In the genomic region with DNA sequence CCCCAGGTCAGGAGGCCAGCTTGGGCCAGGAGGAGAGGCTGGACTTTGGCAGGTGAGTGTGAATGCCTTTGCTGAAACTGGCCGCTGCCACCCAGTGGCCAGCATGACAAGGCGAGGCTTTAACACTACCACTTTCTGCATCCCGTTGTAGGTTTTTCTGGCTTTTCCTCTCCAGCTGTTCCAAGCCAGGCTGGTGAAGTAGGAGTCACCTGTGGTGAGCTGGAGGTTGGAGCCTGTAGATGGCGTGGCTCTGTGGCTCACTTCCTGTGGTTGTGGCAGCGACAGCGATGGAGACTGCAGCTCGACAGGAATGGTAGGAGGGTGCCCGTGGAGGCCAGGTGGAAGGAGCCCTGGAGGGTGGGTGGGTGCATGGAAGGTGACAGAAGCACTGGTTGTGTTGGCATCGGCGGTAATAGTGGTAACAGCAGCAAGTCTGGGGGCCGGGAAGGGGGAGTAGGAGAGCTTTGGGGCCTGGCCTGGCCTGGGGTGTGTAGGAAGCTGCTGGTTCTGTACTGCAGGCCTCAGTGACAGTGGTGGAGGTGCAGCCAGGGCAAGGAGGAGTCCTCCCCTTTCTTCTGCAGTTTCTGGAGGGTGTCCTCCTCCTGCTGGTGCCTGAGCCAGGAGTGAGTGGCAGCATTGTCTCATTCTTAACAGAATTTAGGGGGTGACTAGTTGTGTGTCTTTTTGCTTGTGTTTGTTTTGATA, we compare ENCODE assay signal across 10 cellular contexts. TPM values are rescaled to one million over a fixed set of nuclear protein-coding genes. Genes with fewer than 3 reads are reported as not detected.
DNase-seq lines count a peak whose midpoint lies in the region; ATAC-seq and TF ChIP-seq lines count a peak whose summit lies in the region.
"Not testable (repeated sequence)": the region's sequence is repeated elsewhere in the genome, so short reads cannot be mapped to it uniquely, and the experiment has no call there.
"Had no signal": no experiment of that assay in that cellular context is flagged by ENCODE, and none has a peak within 500 bp of the region (broad histone marks: within the 10 kb centered on the region; RNA-seq: fewer than 3 reads in every experiment).

No MANE protein-coding gene starts in this region.

- not testable (repeated sequence) for H3K4me2 ChIP-seq in parathyroid adenoma (ENCODE audit: low read length)

- peak; percentile 69 for ATAC-seq in RWPE2 (ENCODE audit: low read depth)
- peak; percentile 72 to 85 for ATAC-seq in activated T-cell treated with anti-CD3 and anti-CD28 coated beads, Interleukin-2, amount 50 U/mL, for 4 hours
- peak; percentile 80 to 92 for ATAC-seq in activated naive CD4-positive, alpha-beta T cell treated with anti-CD3 and anti-CD28 coated beads, Interleukin-2, amount 50 U/mL, for 72 hours
- ATAC-seq in esophagus mucosa = peak; percentile 33
- ATAC-seq in stimulated activated naive CD8-positive, alpha-beta T cell treated with anti-CD3 and anti-CD28 coated beads, Interleukin-15, amount 100 ng/mL, for 72 hours = peak; percentile 85

- not testable (repeated sequence) for H3K9me3 Mint-ChIP-seq in CD4-positive, alpha-beta memory T cell; activated CD4-positive, alpha-beta T cell treated with anti-CD3 and anti-CD28 coated beads, Interleukin-2, amount 10 ng/mL, durations not matched to agents 7 days and 5 days; activated T-cell treated with anti-CD3 and anti-CD28 coated beads, Interleukin-2, amount 50 U/mL, for 4 hours; activated naive CD4-positive, alpha-beta T cell treated with anti-CD3 and anti-CD28 coated beads, Interleukin-2, amount 50 U/mL, for 72 hours; stimulated activated naive CD8-positive, alpha-beta T cell treated with anti-CD3 and anti-CD28 coated beads, Interleukin-15, amount 100 ng/mL, for 72 hours

- not testable (repeated sequence) for H3K27me3 ChIP-seq in CD4-positive, alpha-beta memory T cell (ENCODE audit: insufficient read depth, low read length); RWPE2 (ENCODE audit: insufficient read depth, poor library complexity, severe bottlenecking); parathyroid adenoma (ENCODE audit: control insufficient read depth, insufficient read depth, low read length)

- H3K4me1 ChIP-seq in CD4-positive, alpha-beta memory T cell (ENCODE audit: insufficient read depth, low read length); RWPE2 (ENCODE audit: insufficient read depth, poor library complexity, severe bottlenecking); parathyroid adenoma: not testable (repeated sequence)

- H3K79me2 ChIP-seq in parathyroid adenoma = not testable (repeated sequence)

- intact Hi-C loops in CD4-positive, alpha-beta memory T cell (cut with micrococcal nuclease) = not testable (repeated sequence)

- not testable (repeated sequence) for H3K27me3 Mint-ChIP-seq in CD4-positive, alpha-beta memory T cell; activated CD4-positive, alpha-beta T cell treated with anti-CD3 and anti-CD28 coated beads, Interleukin-2, amount 10 ng/mL, durations not matched to agents 7 days and 5 days; activated T-cell treated with anti-CD3 and anti-CD28 coated beads, Interleukin-2, amount 50 U/mL, for 4 hours (ENCODE audit: low read depth); stimulated activated naive CD8-positive, alpha-beta T cell treated with anti-CD3 and anti-CD28 coated beads, Interleukin-15, amount 100 ng/mL, for 72 hours

- DNase-seq in CD4-positive, alpha-beta memory T cell = peak; percentile 48 to 72 (median 53)
- not testable (repeated sequence) for DNase-seq in RWPE2 (ENCODE audit: low spot score)
- peak; percentile 50 for DNase-seq in activated CD4-positive, alpha-beta T cell treated with anti-CD3 and anti-CD28 coated beads, Interleukin-2, amount 10 ng/mL, durations not matched to agents 7 days and 5 days
- DNase-seq in activated T-cell treated with anti-CD3 and anti-CD28 coated beads, Interleukin-2, amount 50 U/mL, for 4 hours = peak; percentile 17
- peak in 1 of 2 donors; percentile 27 for DNase-seq in activated naive CD4-positive, alpha-beta T cell treated with anti-CD3 and anti-CD28 coated beads, Interleukin-2, amount 50 U/mL, for 72 hours (ENCODE audit: low spot score in 2 of 2)
- peak; percentile 30 to 44 for DNase-seq in stimulated activated naive CD8-positive, alpha-beta T cell treated with anti-CD3 and anti-CD28 coated beads, Interleukin-15, amount 100 ng/mL, for 72 hours

- TF ChIP-seq CTCF in RWPE2 (IDR thresholded peaks at IDR 0.05; ENCODE audit: poor library complexity, severe bottlenecking) = not testable (repeated sequence)
- TF ChIP-seq CTCF in parathyroid adenoma (IDR thresholded peaks at IDR 0.05) = peak; percentile 7

- not testable (repeated sequence) for H3K36me3 ChIP-seq in CD4-positive, alpha-beta memory T cell (ENCODE audit: insufficient read depth, low read length); RWPE2 (ENCODE audit: low read depth); parathyroid adenoma (ENCODE audit: control insufficient read depth, insufficient read depth, low read length)

- not testable (repeated sequence) for H3K4me3 ChIP-seq in CD4-positive, alpha-beta memory T cell (ENCODE audit: low read length in 2 of 2); RWPE2 (ENCODE audit: severe bottlenecking); parathyroid adenoma (ENCODE audit: low read depth, low read length)

- H2AFZ ChIP-seq in parathyroid adenoma = not testable (repeated sequence)

- H3K36me3 Mint-ChIP-seq in CD4-positive, alpha-beta memory T cell; activated CD4-positive, alpha-beta T cell treated with anti-CD3 and anti-CD28 coated beads, Interleukin-2, amount 10 ng/mL, durations not matched to agents 7 days and 5 days (ENCODE audit: low read depth); activated T-cell treated with anti-CD3 and anti-CD28 coated beads, Interleukin-2, amount 50 U/mL, for 4 hours (ENCODE audit: insufficient read depth); activated naive CD4-positive, alpha-beta T cell treated with anti-CD3 and anti-CD28 coated beads, Interleukin-2, amount 50 U/mL, for 72 hours: not testable (repeated sequence)

- H3K4me3 Mint-ChIP-seq in CD4-positive, alpha-beta memory T cell = peak overlapping the region; percentile 53 to 84 (median 74)
- peak overlapping the region; percentile 48 for H3K4me3 Mint-ChIP-seq in activated CD4-positive, alpha-beta T cell treated with anti-CD3 and anti-CD28 coated beads, Interleukin-2, amount 10 ng/mL, durations not matched to agents 7 days and 5 days
- not testable (repeated sequence) for H3K4me3 Mint-ChIP-seq in activated T-cell treated with anti-CD3 and anti-CD28 coated beads, Interleukin-2, amount 50 U/mL, for 4 hours
- peak overlapping the region; percentile 37 for H3K4me3 Mint-ChIP-seq in stimulated activated naive CD8-positive, alpha-beta T cell treated with anti-CD3 and anti-CD28 coated beads, Interleukin-15, amount 100 ng/mL, for 72 hours

- H3K27ac Mint-ChIP-seq in CD4-positive, alpha-beta memory T cell = peak overlapping the region in 4 of 7 donors; percentile 65 to 88 (median 76)
- peak overlapping the region; percentile 36 for H3K27ac Mint-ChIP-seq in activated CD4-positive, alpha-beta T cell treated with anti-CD3 and anti-CD28 coated beads, Interleukin-2, amount 10 ng/mL, durations not matched to agents 7 days and 5 days
- H3K27ac Mint-ChIP-seq in activated naive CD4-positive, alpha-beta T cell treated with anti-CD3 and anti-CD28 coated beads, Interleukin-2, amount 50 U/mL, for 72 hours = peak overlapping the region in 1 of 2 donors; percentile 74
- H3K27ac Mint-ChIP-seq in stimulated activated naive CD8-positive, alpha-beta T cell treated with anti-CD3 and anti-CD28 coated beads, Interleukin-15, amount 100 ng/mL, for 72 hours = not testable (repeated sequence)

- not testable (repeated sequence) for H3K9ac ChIP-seq in parathyroid adenoma

- H3K27ac ChIP-seq in CD4-positive, alpha-beta memory T cell (ENCODE audit: low read depth, low read length); RWPE2 (ENCODE audit: poor library complexity, severe bottlenecking); parathyroid adenoma: not testable (repeated sequence)

- CTCF ChIA-PET in CD4-positive, alpha-beta memory T cell (lab: Charles Lee; ENCODE audit: partially characterized antibody); activated CD4-positive, alpha-beta T cell treated with anti-CD3 and anti-CD28 coated beads, Interleukin-2, amount 10 ng/mL, durations not matched to agents 7 days and 5 days (lab: Charles Lee): not testable (repeated sequence)

- H3K4me1 Mint-ChIP-seq in CD4-positive, alpha-beta memory T cell = peaks cover 0 to 20% (median 2%) of the 10 kb centered on the region in 4 donors
- not testable (repeated sequence) for H3K4me1 Mint-ChIP-seq in activated CD4-positive, alpha-beta T cell treated with anti-CD3 and anti-CD28 coated beads, Interleukin-2, amount 10 ng/mL, durations not matched to agents 7 days and 5 days; stimulated activated naive CD8-positive, alpha-beta T cell treated with anti-CD3 and anti-CD28 coated beads, Interleukin-15, amount 100 ng/mL, for 72 hours
- H3K4me1 Mint-ChIP-seq in activated T-cell treated with anti-CD3 and anti-CD28 coated beads, Interleukin-2, amount 50 U/mL, for 4 hours (ENCODE audit: low read depth) = peaks cover 12% of the 10 kb centered on the region

- not testable (repeated sequence) for H3K9me3 ChIP-seq in CD4-positive, alpha-beta memory T cell (ENCODE audit: control insufficient read depth in 1 of 2, low read length in 2 of 2); RWPE2 (ENCODE audit: severe bottlenecking); parathyroid adenoma (ENCODE audit: control insufficient read depth, low read length)

- POLR2A ChIA-PET in CD4-positive, alpha-beta memory T cell (lab: Charles Lee; ENCODE audit: partially characterized antibody); activated CD4-positive, alpha-beta T cell treated with anti-CD3 and anti-CD28 coated beads, Interleukin-2, amount 10 ng/mL, durations not matched to agents 7 days and 5 days (lab: Charles Lee): not testable (repeated sequence)

RNA-seq across cellular contexts. Expression of gene FAM153A, which starts 26.7 kb away (rescaled TPM):
- total RNA-seq in CD4-positive, alpha-beta memory T cell = 100 to 1,000 TPM in 1 of 2 experiments, 10 to 100 TPM in 1; 92.7 to 116 TPM
- 1 to 10 TPM; 2.0 to 3.2 TPM for polyA plus RNA-seq in CD4-positive, alpha-beta memory T cell
- total RNA-seq in activated CD4-positive, alpha-beta T cell treated with anti-CD3 and anti-CD28 coated beads, Interleukin-2, amount 10 ng/mL, durations not matched to agents 7 days and 5 days = 1 to 10 TPM; 8.4 to 8.8 TPM
- 1 to 10 TPM; 2.9 to 7.0 (median 3.6) TPM for total RNA-seq in activated T-cell treated with anti-CD3 and anti-CD28 coated beads, Interleukin-2, amount 50 U/mL, for 4 hours
- 10 to 100 TPM; 11.4 to 87.3 TPM for total RNA-seq in activated naive CD4-positive, alpha-beta T cell treated with anti-CD3 and anti-CD28 coated beads, Interleukin-2, amount 50 U/mL, for 72 hours
- 3.1 TPM for total RNA-seq in esophagus mucosa
- total RNA-seq: fibroblast of villous mesenchyme, MCF 10A had no signal

Comparison
In these comparisons a context has a peak if more than half of its experiments do, and no peak if none do; other contexts are left out.
1. ATAC-seq: peak in every context shown above with its lines; median percentile 86 in activated naive CD4-positive, alpha-beta T cell treated with anti-CD3 and anti-CD28 coated beads, Interleukin-2, amount 50 U/mL, for 72 hours; 85 in stimulated activated naive CD8-positive, alpha-beta T cell treated with anti-CD3 and anti-CD28 coated beads, Interleukin-15, amount 100 ng/mL, for 72 hours; 78 in activated T-cell treated with anti-CD3 and anti-CD28 coated beads, Interleukin-2, amount 50 U/mL, for 4 hours; 69 in RWPE2; 33 in esophagus mucosa.